In the genomic region with DNA sequence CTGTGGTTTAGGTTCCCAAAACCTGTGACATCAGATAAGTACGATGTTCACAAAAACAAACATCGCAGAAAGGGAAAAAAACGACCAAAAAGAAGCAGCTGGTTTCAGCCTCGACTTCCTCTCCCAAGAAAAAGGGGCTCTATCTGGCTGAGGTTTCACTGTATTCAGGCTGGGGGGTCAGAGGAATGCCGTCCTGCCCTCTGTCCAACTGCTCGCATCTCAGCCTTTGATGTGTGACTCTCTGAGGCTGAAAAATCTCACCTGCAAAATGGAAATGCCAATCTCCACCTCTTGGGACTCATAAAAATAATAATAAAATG, we compare ENCODE assay signal across 1 cellular context.
TF ChIP-seq lines count a peak whose summit lies in the region.

No MANE protein-coding gene starts in this region.

TF ChIP-seq in IMR-90, 13 proteins besides CTCF, POLR2A, EP300 and RAD21 (continued from another document):
- TF ChIP-seq, protein P1, sequence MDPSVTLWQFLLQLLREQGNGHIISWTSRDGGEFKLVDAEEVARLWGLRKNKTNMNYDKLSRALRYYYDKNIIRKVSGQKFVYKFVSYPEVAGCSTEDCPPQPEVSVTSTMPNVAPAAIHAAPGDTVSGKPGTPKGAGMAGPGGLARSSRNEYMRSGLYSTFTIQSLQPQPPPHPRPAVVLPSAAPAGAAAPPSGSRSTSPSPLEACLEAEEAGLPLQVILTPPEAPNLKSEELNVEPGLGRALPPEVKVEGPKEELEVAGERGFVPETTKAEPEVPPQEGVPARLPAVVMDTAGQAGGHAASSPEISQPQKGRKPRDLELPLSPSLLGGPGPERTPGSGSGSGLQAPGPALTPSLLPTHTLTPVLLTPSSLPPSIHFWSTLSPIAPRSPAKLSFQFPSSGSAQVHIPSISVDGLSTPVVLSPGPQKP (IDR thresholded peaks at IDR 0.05; ENCODE audit: borderline replicate concordance, low read depth, low read length): no peak
- TF ChIP-seq RCOR1 (IDR thresholded peaks at IDR 0.05; ENCODE audit: insufficient replicate concordance, low read length): no peak
- no peak for TF ChIP-seq CHD1 (IDR thresholded peaks at IDR 0.05; ENCODE audit: low read depth, low read length)
- no peak for TF ChIP-seq MAFK (IDR thresholded peaks at IDR 0.05; ENCODE audit: low read depth, low read length)
